Comparison of ENCODE assay signal across 21 cellular contexts in genomic region chr11:75720639-75721038, GRCh38. TPM values are rescaled to one million over a fixed set of nuclear protein-coding genes. Genes with fewer than 3 reads are reported as not detected.
DNase-seq lines count a peak whose midpoint lies in the region; ATAC-seq, FAIRE-seq and TF ChIP-seq lines count a peak whose summit lies in the region.
"Had no signal": no experiment of that assay in that cellular context is flagged by ENCODE, and none has a peak within 500 bp of the region (broad histone marks: within the 10 kb centered on the region; RNA-seq: fewer than 3 reads in every experiment).

No MANE protein-coding gene starts in this region.

- no peaks in the 10 kb centered on the region for H3K27me3 ChIP-seq in Peyer's patch
- H3K27me3 ChIP-seq in colonic mucosa: no peaks in the 10 kb centered on the region
- no peaks in the 10 kb centered on the region for H3K27me3 ChIP-seq in right lobe of liver
- H3K27me3 ChIP-seq in small intestine (ENCODE audit: control insufficient read depth in 2 of 2, insufficient read depth in 2 of 2, low read length in 2 of 2): no peaks in the 10 kb centered on the region
- H3K27me3 ChIP-seq: BE2C had no signal

- TF ChIP-seq POLR2A in Peyer's patch (IDR thresholded peaks at IDR 0.05): no peak
- TF ChIP-seq POLR2A in right lobe of liver (IDR thresholded peaks at IDR 0.05): no peak

- peaks cover 0 to 24% (median 0%) of the 10 kb centered on the region in 4 donors for H3K4me1 ChIP-seq in Peyer's patch
- H3K4me1 ChIP-seq in colonic mucosa: peaks cover 17% of the 10 kb centered on the region
- H3K4me1 ChIP-seq in right lobe of liver: peaks cover 0 to 50% (median 14%) of the 10 kb centered on the region in 4 donors
- peaks cover 0 to 10% of the 10 kb centered on the region in 2 donors for H3K4me1 ChIP-seq in small intestine (ENCODE audit: control insufficient read depth in 2 of 2, insufficient read depth in 1 of 2, low read depth in 1 of 2, low read length in 1 of 2)
- H3K4me1 ChIP-seq: A549, BE2C had no signal

- intact Hi-C loops in colonic mucosa (cut with DNase I) (no loop called here), right lobe of liver (cut with DNase I) (loop anchor here in 1 of 2 donors (5.0 kb wide), 1 partner anchor 47 kb away; the partner anchor contains the start of gene DGAT2)

- FAIRE-seq in small intestine (lab: Jason Lieb, UNC): no peak
- FAIRE-seq: A549, D721Med, G401.6, GM12891, GM19239 had no signal

- peak overlapping the region in 3 of 4 donors; percentile 78 to 94 (median 93) for H3K27ac ChIP-seq in Peyer's patch
- peak overlapping the region; percentile 76 for H3K27ac ChIP-seq in colonic mucosa
- peak overlapping the region in 2 of 3 donors; percentile 80 to 84 for H3K27ac ChIP-seq in right lobe of liver
- H3K27ac ChIP-seq in small intestine (ENCODE audit: low read depth in 1 of 2, low read length in 1 of 2): peak overlapping the region; percentile 90 to 95
- H3K27ac ChIP-seq: A549, HL-60 had no signal

- 30% methylated on average over 6 of the region's 6 CpGs for WGBS in right lobe of liver (ENCODE audit: insufficient coverage, low coverage, low lambda C conversion rate, missing lambda C conversion rate)
- 87 to 93% (median 92%) methylated on average over 6 of the region's 6 CpGs for WGBS in small intestine, 3 donors

- TF ChIP-seq CTCF in Peyer's patch (IDR thresholded peaks at IDR 0.05): no peak
- TF ChIP-seq CTCF in colonic mucosa (IDR thresholded peaks at IDR 0.05): no peak
- no peak for TF ChIP-seq CTCF in right lobe of liver (IDR thresholded peaks at IDR 0.05)

- no peaks in the 10 kb centered on the region for H3K9me3 ChIP-seq in Peyer's patch
- H3K9me3 ChIP-seq in colonic mucosa: no peaks in the 10 kb centered on the region
- H3K9me3 ChIP-seq in right lobe of liver: no peaks in the 10 kb centered on the region
- no peaks in the 10 kb centered on the region for H3K9me3 ChIP-seq in small intestine (ENCODE audit: control insufficient read depth, low read depth)
- H3K9me3 ChIP-seq: A549, BE2C had no signal

- DNase-seq in Peyer's patch: no peak
- DNase-seq in colonic mucosa: no peak
- no peak for DNase-seq in right lobe of liver
- DNase-seq in small intestine: no peak
- no peak for DNase-seq in NCI-H82 (lab: John Stamatoyannopoulos, UW)
- no peak for DNase-seq in KG1 (lab: John Stamatoyannopoulos, UW)
- DNase-seq: BE2C; CD4-positive, alpha-beta memory T cell; DMS153; DMS79 treated with DMSO at 0.1 percent for 48 hours; EL; GOT3; H9 had no signal

- peak overlapping the region in 1 of 2 donors; percentile 87 for H3K9ac ChIP-seq in colonic mucosa (ENCODE audit: low read depth in 2 of 2, low read length in 2 of 2)

- H3K36me3 ChIP-seq in Peyer's patch (peaks cover 0 to 21% (median 0%) of the 10 kb centered on the region in 3 donors), colonic mucosa (no peaks in the 10 kb centered on the region), right lobe of liver (peaks cover 0 to 4% (median 0%) of the 10 kb centered on the region in 4 donors), small intestine (ENCODE audit: control insufficient read depth in 2 of 2, insufficient read depth in 2 of 2, low read length in 2 of 2) (peaks cover 0 to 2% of the 10 kb centered on the region in 2 donors)
- H3K36me3 ChIP-seq: BE2C had no signal

- H3K4me3 ChIP-seq in Peyer's patch: peak overlapping the region in 2 of 4 donors; percentile 57 to 58
- peak overlapping the region; percentile 13 for H3K4me3 ChIP-seq in colonic mucosa
- peak overlapping the region; percentile 3 to 72 (median 54) for H3K4me3 ChIP-seq in right lobe of liver
- H3K4me3 ChIP-seq in small intestine (ENCODE audit: low read depth in 1 of 2, low read length in 2 of 2): peak overlapping the region in 1 of 2 donors; percentile 50
- H3K4me3 ChIP-seq: A549 had no signal

- ATAC-seq in right lobe of liver (no peak), HG03520 (IDR thresholded peaks at IDR 0.05; ENCODE audit: unreplicated experiment) (no peak)
- ATAC-seq: A549 had no signal

RNA-seq across cellular contexts. Expression of gene MOGAT2, which starts 3.0 kb away (rescaled TPM):
- total RNA-seq in Peyer's patch (100 to 1,000 TPM in 3 of 4 donors, 10 to 100 TPM in 1; 30.5 to 598 (median 448) TPM), colonic mucosa (100 to 1,000 TPM; 168 to 211 TPM), right lobe of liver (100 to 1,000 TPM in 3 of 6 experiments, 10 to 100 TPM in 3; 24.3 to 164 (median 100) TPM)
- 100 to 1,000 TPM; 112 to 243 (median 135) TPM for polyA plus RNA-seq in small intestine
- total RNA-seq: CD4-positive, alpha-beta memory T cell; H9 had no signal
- polyA plus RNA-seq: A549; AG04450; CD4-positive, alpha-beta memory T cell had no signal

RNA-seq across cellular contexts. Expression of gene DGAT2, which starts 47.9 kb away (rescaled TPM):
- 1 to 10 TPM; 2.4 to 7.7 (median 4.5) TPM for total RNA-seq in Peyer's patch
- total RNA-seq in colonic mucosa: 1 to 10 TPM; 3.0 to 5.9 TPM
- total RNA-seq in right lobe of liver: 100 to 1,000 TPM in 5 of 6 experiments, 10 to 100 TPM in 1; 33.1 to 166 (median 124) TPM
- 10 to 100 TPM in 2 of 3 donors, 1 to 10 TPM in 1; 5.8 to 22.3 (median 10.5) TPM for polyA plus RNA-seq in small intestine

RNA-seq across cellular contexts. Expression of gene MAP6, which starts 51.8 kb away (rescaled TPM):
- total RNA-seq in Peyer's patch (1 to 10 TPM in 1 of 4 donors, under 1 TPM in 3; 0.35 to 5.0 (median 0.75) TPM), colonic mucosa (1 to 10 TPM in 1 of 2 donors, under 1 TPM in 1; 0.79 to 2.6 TPM), right lobe of liver (under 1 TPM; 0.26 to 0.86 (median 0.58) TPM)
- polyA plus RNA-seq in small intestine: 1 to 10 TPM in 1 of 3 donors, under 1 TPM in 1, not detected in 1; 0.54 to 2.9 TPM
- total RNA-seq: CD4-positive, alpha-beta memory T cell had no signal
- polyA plus RNA-seq: CD4-positive, alpha-beta memory T cell had no signal
